ENCODE assay signal across 23 cellular contexts in the genomic region with DNA sequence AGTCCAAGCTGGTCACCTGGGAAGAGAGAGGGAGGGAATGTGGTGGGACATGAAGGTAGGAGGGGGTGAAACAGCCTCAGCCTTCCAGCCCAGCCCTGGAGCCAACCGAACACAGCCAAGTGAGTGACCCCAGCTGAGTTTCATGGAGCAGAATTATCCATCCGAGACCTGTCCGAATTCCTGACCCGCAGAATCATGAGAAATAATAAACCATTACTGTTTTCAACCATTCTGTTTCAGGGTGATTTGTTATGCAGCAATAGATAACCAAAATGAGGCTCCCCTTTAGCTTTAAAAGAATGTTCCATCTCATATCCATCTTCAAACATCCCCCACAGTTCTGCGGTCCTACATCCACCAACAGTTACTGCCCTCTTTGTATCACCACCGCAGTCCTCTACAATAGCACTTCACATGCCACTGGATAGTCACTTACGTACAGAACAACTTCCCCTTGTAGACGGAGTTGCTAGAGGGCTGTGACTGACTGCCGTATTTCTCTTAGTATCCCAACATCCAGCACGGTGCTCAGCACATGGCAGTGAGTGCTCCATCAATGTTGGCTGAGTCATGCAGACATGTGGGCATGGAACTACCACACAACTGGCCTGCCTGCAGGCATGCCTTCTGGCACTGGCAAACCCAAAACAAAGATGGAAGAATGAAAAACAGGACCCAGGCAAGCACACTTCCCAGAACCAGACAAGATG. TPM values are rescaled to one million over a fixed set of nuclear protein-coding genes. Genes with fewer than 3 reads are reported as not detected.
A peak's percentile ranks its signal among the peaks of the same experiment; 100 is the strongest.
DNase-seq lines count a peak whose midpoint lies in the region; ATAC-seq and TF ChIP-seq lines count a peak whose summit lies in the region.
"Had no signal": no experiment of that assay in that cellular context is flagged by ENCODE, and none has a peak within 500 bp of the region (broad histone marks: within the 10 kb centered on the region; RNA-seq: fewer than 3 reads in every experiment).

No MANE protein-coding gene starts in this region.

- TF ChIP-seq POLR2A in lower leg skin (IDR thresholded peaks at IDR 0.05), result no peak
- no peak for TF ChIP-seq POLR2A in transverse colon (IDR thresholded peaks at IDR 0.05)

- H3K4me3 ChIP-seq in HL-60 (replicated peaks; ENCODE audit: insufficient read depth, low read length), result no peak overlapping the region
- H3K4me3 ChIP-seq in epithelial cell of esophagus (ENCODE audit: low read length), result no peak overlapping the region
- no peak overlapping the region for H3K4me3 ChIP-seq in lower leg skin (ENCODE audit: low read depth, poor library complexity, severe bottlenecking)
- H3K4me3 ChIP-seq in transverse colon, result no peak overlapping the region
- H3K4me3 ChIP-seq: esophagus muscularis mucosa, gastrocnemius medialis had no signal

- no peaks in the 10 kb centered on the region for H3K9me3 ChIP-seq in transverse colon
- H3K9me3 ChIP-seq: esophagus muscularis mucosa, gastrocnemius medialis had no signal

- TF ChIP-seq CTCF in HL-60 (IDR thresholded peaks at IDR 0.05; ENCODE audit: insufficient read depth, low read length) (no peak), epithelial cell of esophagus (IDR thresholded peaks at IDR 0.05; ENCODE audit: insufficient read depth, low read depth, low read length, missing control alignments) (no peak), lower leg skin (IDR thresholded peaks at IDR 0.05) (no peak), transverse colon (IDR thresholded peaks at IDR 0.05) (no peak)

- H3K27ac ChIP-seq in HL-60 (replicated peaks) (no peak overlapping the region), transverse colon (no peak overlapping the region)
- H3K27ac ChIP-seq: esophagus muscularis mucosa, gastrocnemius medialis had no signal

- H3K4me1 ChIP-seq in transverse colon, result peaks cover 0 to 10% (median 8%) of the 10 kb centered on the region in 4 donors
- H3K4me1 ChIP-seq: gastrocnemius medialis had no signal

- TF ChIP-seq EP300 in transverse colon (IDR thresholded peaks at IDR 0.05; ENCODE audit: low read depth), result no peak

- peak; percentile 18 for DNase-seq in HL-60 (ENCODE audit: low read depth in 1 of 2, low spot score in 1 of 2)
- peak; percentile 87 for DNase-seq in RPMI7951 (ENCODE audit: low read depth)
- peak; percentile 45 for DNase-seq in epithelial cell of esophagus (ENCODE audit: low read depth)
- peak; percentile 67 for DNase-seq in renal cortical epithelial cell (ENCODE audit: low read depth)
- DNase-seq in lower leg skin (ENCODE audit: low spot score in 2 of 2), result no peak
- DNase-seq in transverse colon, result no peak
- DNase-seq in COLO829 (ENCODE audit: low spot score), result no peak
- DNase-seq: activated CD4-positive, alpha-beta T cell treated with anti-CD3 and anti-CD28 coated beads, Interleukin-2, amount 10 ng/mL, durations not matched to agents 24 days and 14 days; activated naive CD8-positive, alpha-beta T cell treated with anti-CD3 and anti-CD28 coated beads, Interleukin-2, amount 10 ng/mL, durations not matched to agents 7 days and 5 days; DMS79; effector CD4-positive, alpha-beta T cell; gastrocnemius medialis; HFFc6; hypothalamus; IMR-90; nucleus accumbens; retina; stimulated activated CD4-positive, alpha-beta T cell treated with anti-CD3 and anti-CD28 coated beads, Interleukin-4, amount 100 ng/mL, for 1 hour; stimulated activated naive CD4-positive, alpha-beta T cell treated with Interleukin-2 at 50 U/mL for 16 hours; T-helper 1 cell had no signal

- no peaks in the 10 kb centered on the region for H3K36me3 ChIP-seq in transverse colon
- H3K36me3 ChIP-seq: esophagus muscularis mucosa, gastrocnemius medialis had no signal

- WGBS in lower leg skin, 2 donors, result 81 to 83% methylated on average over 10 of the region's 10 CpGs
- 88 to 94% methylated on average over 8 to 10 of the region's 10 CpGs for WGBS in transverse colon (ENCODE audit: low coverage in 1 of 2), 2 donors

- in situ Hi-C loops in transverse colon (cut with MboI; ENCODE audit: low pct_ligation_motif_present in 1 of 4, low pct_unique_long_range_greater_than_20kb in 1 of 4, low sequenced_read_pairs in 3 of 4), result no loop called here

- no peak for ATAC-seq in GM19395 (IDR thresholded peaks at IDR 0.05; ENCODE audit: unreplicated experiment)
- ATAC-seq: activated T-helper 17 cell treated with anti-CD3 and anti-CD28 coated beads, Interleukin-2, amount 50 U/mL, for 72 hours; gastrocnemius medialis had no signal

- H3K27me3 ChIP-seq in HL-60 (ENCODE audit: insufficient read depth, poor library complexity, severe bottlenecking), result peaks cover 6% of the 10 kb centered on the region
- H3K27me3 ChIP-seq in transverse colon, result no peaks in the 10 kb centered on the region
- H3K27me3 ChIP-seq: esophagus muscularis mucosa, gastrocnemius medialis had no signal

- intact Hi-C loops in lower leg skin (cut with DNase I; ENCODE audit: low total_unique reads), result no loop called here
- intact Hi-C loops in transverse colon (cut with DNase I; ENCODE audit: low total_unique reads), result no loop called here

RNA-seq across cellular contexts. Expression of a gene that starts 18.5 kb away (rescaled TPM):
- total RNA-seq in RPMI7951 (2014; rRNA removed; shearing (Covaris generic)), result 4.1 and 6.4 TPM in 2 replicates
- total RNA-seq in renal cortical epithelial cell, result 1.0 and 10.1 TPM in 2 replicates
- total RNA-seq in lower leg skin, result 1 to 10 TPM in 2 of 4 donors, under 1 TPM in 2; 0.27 to 2.8 (median 0.78) TPM
- 1 to 10 TPM in 2 of 4 donors, under 1 TPM in 2; 0.37 to 1.5 (median 0.93) TPM for total RNA-seq in transverse colon

Comparison
In these comparisons a context has a peak if more than half of its experiments do, and no peak if none do; other contexts are left out.
1. DNase-seq: peak in HL-60 (2 of 2), RPMI7951 (single experiment), epithelial cell of esophagus (single experiment) and renal cortical epithelial cell (single experiment); none in lower leg skin (0 of 2), transverse colon (single experiment) and COLO829 (single experiment).